ENCODE assay signal across 8 cellular contexts in the genomic region with DNA sequence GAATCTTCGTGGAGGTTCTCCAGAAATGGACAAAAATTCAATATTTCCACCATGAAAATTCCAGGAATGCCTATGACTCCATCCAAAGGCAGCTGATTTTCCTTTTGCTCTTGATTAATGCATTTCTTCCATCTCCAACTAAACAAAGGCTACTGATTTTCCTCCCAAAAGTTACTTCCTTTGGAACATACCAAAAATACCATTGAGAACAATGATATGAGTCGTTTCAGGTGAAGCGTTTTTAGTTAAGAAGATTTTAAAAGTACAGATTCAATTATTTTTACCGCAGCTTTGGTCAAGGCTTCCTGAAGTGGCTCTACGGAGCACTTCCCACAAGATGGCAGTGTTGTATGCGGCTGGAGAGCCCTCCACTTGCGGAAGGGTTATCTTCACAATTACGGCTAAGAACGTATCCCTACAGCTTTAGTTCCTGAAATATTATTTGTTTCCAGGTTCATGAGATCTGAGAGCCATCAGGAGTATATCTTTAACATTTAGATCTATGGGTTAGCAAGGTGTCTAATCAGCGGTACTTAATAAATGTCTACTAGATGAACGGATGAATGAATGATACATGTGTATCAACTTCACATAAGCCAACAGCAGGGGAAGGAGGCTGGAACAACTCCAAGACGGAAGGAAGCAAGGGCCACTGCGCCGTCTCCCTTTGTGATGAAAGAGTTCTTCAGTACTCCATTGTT. TPM values are rescaled to one million over a fixed set of nuclear protein-coding genes. Genes with fewer than 3 reads are reported as not detected.
DNase-seq lines count a peak whose midpoint lies in the region; ATAC-seq, FAIRE-seq and TF ChIP-seq lines count a peak whose summit lies in the region.

No MANE protein-coding gene starts in this region.

- peak; percentile 96 for FAIRE-seq in GM19239 (lab: Jason Lieb, UNC)

- H3K36me3 Mint-ChIP-seq in naive B cell, result no peaks in the 10 kb centered on the region

- peaks cover 9% of the 10 kb centered on the region for H3K4me1 ChIP-seq in suprapubic skin

- no peaks in the 10 kb centered on the region for H3K36me3 ChIP-seq in suprapubic skin

- peaks cover 51 to 61% (median 53%) of the 10 kb centered on the region in 3 donors for H3K27me3 Mint-ChIP-seq in naive B cell

- H3K27ac Mint-ChIP-seq in naive B cell, result no peak overlapping the region

- no peak overlapping the region for H3K4me3 Mint-ChIP-seq in naive B cell

- peak in 8 of 14 donors; percentile 0 to 22 (median 12) for DNase-seq in C1 segment of cervical spinal cord (lab: John Stamatoyannopoulos, UW)
- peak; percentile 28 for DNase-seq in GM19239 (ENCODE audit: insufficient read length, low spot score)
- peak; percentile 60 to 73 for DNase-seq in NCI-H446 (lab: John Stamatoyannopoulos, UW)
- peak; percentile 63 for DNase-seq in activated CD8-positive, alpha-beta memory T cell treated with anti-CD3 and anti-CD28 coated beads for 24 hours
- DNase-seq in fibroblast of gingiva (ENCODE audit: low read depth), result peak; percentile 51
- peak; percentile 20 for DNase-seq in naive B cell
- DNase-seq in suprapubic skin (ENCODE audit: low spot score in 2 of 2), result no peak

- no peaks in the 10 kb centered on the region for H3K9me3 ChIP-seq in suprapubic skin

- no peak overlapping the region for H3K27ac ChIP-seq in suprapubic skin

- H3K9me3 Mint-ChIP-seq in naive B cell, result no peaks in the 10 kb centered on the region

- 27% methylated on average over 14 of the region's 14 CpGs for WGBS in suprapubic skin

- peaks cover 9 to 24% (median 16%) of the 10 kb centered on the region in 3 donors for H3K4me1 Mint-ChIP-seq in naive B cell

- ATAC-seq in naive B cell (ENCODE audit: low read depth in 2 of 2) (peak; percentile 56 to 63), HG03139 (IDR thresholded peaks at IDR 0.05; ENCODE audit: unreplicated experiment) (no peak)

- H3K4me3 ChIP-seq in suprapubic skin, result no peak overlapping the region

- TF ChIP-seq POLR2A in suprapubic skin (IDR thresholded peaks at IDR 0.05), result no peak

- H3K27me3 ChIP-seq in suprapubic skin, result no peaks in the 10 kb centered on the region

- TF ChIP-seq EP300 in suprapubic skin (IDR thresholded peaks at IDR 0.05), result no peak

- peak; percentile 40 to 68 for TF ChIP-seq CTCF in suprapubic skin (IDR thresholded peaks at IDR 0.05)

RNA-seq across cellular contexts. Expression of gene ARSB, which starts 35.9 kb away (rescaled TPM):
- polyA plus RNA-seq in naive B cell (ENCODE audit: low read depth in 6 of 6), result 1 to 10 TPM; 4.1 to 6.8 (median 5.4) TPM
- 1 to 10 TPM; 3.1 to 5.1 (median 3.4) TPM for total RNA-seq in suprapubic skin

RNA-seq across cellular contexts. Expression of gene DMGDH, which starts 48.5 kb away (rescaled TPM):
- polyA plus RNA-seq in naive B cell (ENCODE audit: low read depth in 6 of 6), result 1 to 10 TPM in 1 of 6 donors, under 1 TPM in 1, not detected in 4; 0.20 to 2.4 TPM
- 1 to 10 TPM in 2 of 4 donors, under 1 TPM in 1, not detected in 1; 0.55 to 2.8 (median 1.1) TPM for total RNA-seq in suprapubic skin

RNA-seq across cellular contexts. Expression of gene BHMT2, which starts 48.6 kb away (rescaled TPM):
- polyA plus RNA-seq in naive B cell (ENCODE audit: low read depth in 6 of 6), result not detected
- 1 to 10 TPM in 2 of 4 donors, under 1 TPM in 2; 0.30 to 7.5 (median 1.4) TPM for total RNA-seq in suprapubic skin

Comparison
In these comparisons a context has a peak if more than half of its experiments do, and no peak if none do; other contexts are left out.
1. DNase-seq: peak in C1 segment of cervical spinal cord (8 of 14), GM19239 (single experiment), NCI-H446 (2 of 2), activated CD8-positive, alpha-beta memory T cell treated with anti-CD3 and anti-CD28 coated beads for 24 hours (single experiment), fibroblast of gingiva (single experiment) and naive B cell (single experiment); none in suprapubic skin (0 of 2).